1 cellular context compared by ENCODE assay signal in genomic region chr1:11735854-11736745, GRCh38.
TF ChIP-seq lines count a peak whose summit lies in the region.

A gene with protein sequence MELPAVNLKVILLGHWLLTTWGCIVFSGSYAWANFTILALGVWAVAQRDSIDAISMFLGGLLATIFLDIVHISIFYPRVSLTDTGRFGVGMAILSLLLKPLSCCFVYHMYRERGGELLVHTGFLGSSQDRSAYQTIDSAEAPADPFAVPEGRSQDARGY (plus strand): TSS chr1:11736136. CDS start chr1:11736209, 73 bp downstream.

TF ChIP-seq in K562, 482 proteins besides CTCF, POLR2A, EP300 and RAD21 (continued from another document and continues in another):
- TF ChIP-seq ZBTB49 (CRISPR knock-in tag; IDR thresholded peaks at IDR 0.05; ENCODE audit: borderline replicate concordance), result no peak
- TF ChIP-seq RBM22 (IDR thresholded peaks at IDR 0.05; ENCODE audit: low read depth, low read length, poor library complexity, severe bottlenecking), result peak; percentile 90
- TF ChIP-seq FOSL1 (tag; conservative IDR thresholded peaks at IDR 0.05), result peak; percentile 35; the same call in 1 of the 2 replicates
- no peak for TF ChIP-seq CBFB (CRISPR knock-in tag; IDR thresholded peaks at IDR 0.05)
- no peak for TF ChIP-seq KDM5B (IDR thresholded peaks at IDR 0.05; ENCODE audit: insufficient replicate concordance, low read depth, low read length)
- TF ChIP-seq ZBTB26 (CRISPR knock-in tag; IDR thresholded peaks at IDR 0.05), result 0 out of 2 replicates have a peak, but pooled peaks have one; percentile 66
- TF ChIP-seq, protein P1, sequence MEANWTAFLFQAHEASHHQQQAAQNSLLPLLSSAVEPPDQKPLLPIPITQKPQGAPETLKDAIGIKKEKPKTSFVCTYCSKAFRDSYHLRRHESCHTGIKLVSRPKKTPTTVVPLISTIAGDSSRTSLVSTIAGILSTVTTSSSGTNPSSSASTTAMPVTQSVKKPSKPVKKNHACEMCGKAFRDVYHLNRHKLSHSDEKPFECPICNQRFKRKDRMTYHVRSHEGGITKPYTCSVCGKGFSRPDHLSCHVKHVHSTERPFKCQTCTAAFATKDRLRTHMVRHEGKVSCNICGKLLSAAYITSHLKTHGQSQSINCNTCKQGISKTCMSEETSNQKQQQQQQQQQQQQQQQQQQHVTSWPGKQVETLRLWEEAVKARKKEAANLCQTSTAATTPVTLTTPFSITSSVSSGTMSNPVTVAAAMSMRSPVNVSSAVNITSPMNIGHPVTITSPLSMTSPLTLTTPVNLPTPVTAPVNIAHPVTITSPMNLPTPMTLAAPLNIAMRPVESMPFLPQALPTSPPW (CRISPR knock-in tag; IDR thresholded peaks at IDR 0.05), result peak; percentile 89
- TF ChIP-seq CSDE1 (IDR thresholded peaks at IDR 0.05), result peak in 1 of 2 experiments; percentile 90; a peak in 2 of 4 replicates
- TF ChIP-seq DPF2 (IDR thresholded peaks at IDR 0.05), result peak; percentile 65
- TF ChIP-seq, protein P2, sequence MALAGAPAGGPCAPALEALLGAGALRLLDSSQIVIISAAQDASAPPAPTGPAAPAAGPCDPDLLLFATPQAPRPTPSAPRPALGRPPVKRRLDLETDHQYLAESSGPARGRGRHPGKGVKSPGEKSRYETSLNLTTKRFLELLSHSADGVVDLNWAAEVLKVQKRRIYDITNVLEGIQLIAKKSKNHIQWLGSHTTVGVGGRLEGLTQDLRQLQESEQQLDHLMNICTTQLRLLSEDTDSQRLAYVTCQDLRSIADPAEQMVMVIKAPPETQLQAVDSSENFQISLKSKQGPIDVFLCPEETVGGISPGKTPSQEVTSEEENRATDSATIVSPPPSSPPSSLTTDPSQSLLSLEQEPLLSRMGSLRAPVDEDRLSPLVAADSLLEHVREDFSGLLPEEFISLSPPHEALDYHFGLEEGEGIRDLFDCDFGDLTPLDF (CRISPR knock-in tag; IDR thresholded peaks at IDR 0.05), result peak; percentile 78; the same call in 1 of the 2 replicates
- peak; percentile 48; the same call in 1 of the 2 replicates for TF ChIP-seq MYNN (IDR thresholded peaks at IDR 0.05)
- no peak for TF ChIP-seq MYNN (CRISPR knock-in tag; IDR thresholded peaks at IDR 0.05)
- TF ChIP-seq POLR3A (IDR thresholded peaks at IDR 0.05; ENCODE audit: borderline replicate concordance, extremely low read depth, insufficient read depth, insufficient read length), result no peak
- TF ChIP-seq, protein P3, sequence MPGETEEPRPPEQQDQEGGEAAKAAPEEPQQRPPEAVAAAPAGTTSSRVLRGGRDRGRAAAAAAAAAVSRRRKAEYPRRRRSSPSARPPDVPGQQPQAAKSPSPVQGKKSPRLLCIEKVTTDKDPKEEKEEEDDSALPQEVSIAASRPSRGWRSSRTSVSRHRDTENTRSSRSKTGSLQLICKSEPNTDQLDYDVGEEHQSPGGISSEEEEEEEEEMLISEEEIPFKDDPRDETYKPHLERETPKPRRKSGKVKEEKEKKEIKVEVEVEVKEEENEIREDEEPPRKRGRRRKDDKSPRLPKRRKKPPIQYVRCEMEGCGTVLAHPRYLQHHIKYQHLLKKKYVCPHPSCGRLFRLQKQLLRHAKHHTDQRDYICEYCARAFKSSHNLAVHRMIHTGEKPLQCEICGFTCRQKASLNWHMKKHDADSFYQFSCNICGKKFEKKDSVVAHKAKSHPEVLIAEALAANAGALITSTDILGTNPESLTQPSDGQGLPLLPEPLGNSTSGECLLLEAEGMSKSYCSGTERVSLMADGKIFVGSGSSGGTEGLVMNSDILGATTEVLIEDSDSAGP (CRISPR knock-in tag; IDR thresholded peaks at IDR 0.05), result no peak
- TF ChIP-seq HDAC2 (IDR thresholded peaks at IDR 0.05), result 0 out of 2 replicates have a peak, but pooled peaks have one; percentile 82
- peak; percentile 81 for TF ChIP-seq TFAP4 (CRISPR knock-in tag; IDR thresholded peaks at IDR 0.05; ENCODE audit: borderline replicate concordance)
- TF ChIP-seq MLLT1 (IDR thresholded peaks at IDR 0.05), result peak; percentile 58 to 68; a peak in 2 of 4 replicates
- peak; percentile 44; the same call in 1 of the 2 replicates for TF ChIP-seq ZNF764 (CRISPR knock-in tag; IDR thresholded peaks at IDR 0.05; ENCODE audit: low read depth)
- no peak for TF ChIP-seq ZNF282 (CRISPR knock-in tag; IDR thresholded peaks at IDR 0.05)
- peak in 1 of 2 experiments; percentile 80; a peak in 2 of 4 replicates for TF ChIP-seq FOXK2 (conservative IDR thresholded peaks at IDR 0.05 in 1 of 2, IDR thresholded peaks at IDR 0.05 in 1 of 2; ENCODE audit: low read depth in 2 of 2)
- TF ChIP-seq TGIF2 (CRISPR knock-in tag; IDR thresholded peaks at IDR 0.05), result no peak
- no peak for TF ChIP-seq ZNF76 (CRISPR knock-in tag; IDR thresholded peaks at IDR 0.05; ENCODE audit: borderline replicate concordance)
- peak; percentile 95 for TF ChIP-seq RB1 (IDR thresholded peaks at IDR 0.05; ENCODE audit: low read depth)
- TF ChIP-seq, protein P4, sequence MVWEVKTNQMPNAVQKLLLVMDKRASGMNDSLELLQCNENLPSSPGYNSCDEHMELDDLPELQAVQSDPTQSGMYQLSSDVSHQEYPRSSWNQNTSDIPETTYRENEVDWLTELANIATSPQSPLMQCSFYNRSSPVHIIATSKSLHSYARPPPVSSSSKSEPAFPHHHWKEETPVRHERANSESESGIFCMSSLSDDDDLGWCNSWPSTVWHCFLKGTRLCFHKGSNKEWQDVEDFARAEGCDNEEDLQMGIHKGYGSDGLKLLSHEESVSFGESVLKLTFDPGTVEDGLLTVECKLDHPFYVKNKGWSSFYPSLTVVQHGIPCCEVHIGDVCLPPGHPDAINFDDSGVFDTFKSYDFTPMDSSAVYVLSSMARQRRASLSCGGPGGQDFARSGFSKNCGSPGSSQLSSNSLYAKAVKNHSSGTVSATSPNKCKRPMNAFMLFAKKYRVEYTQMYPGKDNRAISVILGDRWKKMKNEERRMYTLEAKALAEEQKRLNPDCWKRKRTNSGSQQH (CRISPR knock-in tag; IDR thresholded peaks at IDR 0.05), result peak; percentile 78
- TF ChIP-seq NR1H2 (CRISPR knock-in tag; IDR thresholded peaks at IDR 0.05), result no peak
- peak in 1 of 2 experiments; percentile 94; a peak in 2 of 4 replicates for TF ChIP-seq HDAC1 (IDR thresholded peaks at IDR 0.05)
- TF ChIP-seq ZBTB40 (IDR thresholded peaks at IDR 0.05), result peak; percentile 4
- no peak for TF ChIP-seq ZBTB40 (CRISPR knock-in tag; IDR thresholded peaks at IDR 0.05)
- no peak; the same call in 1 of the 2 replicates for TF ChIP-seq MAFF (IDR thresholded peaks at IDR 0.05; ENCODE audit: low read length)
- TF ChIP-seq PHF20 (IDR thresholded peaks at IDR 0.05; ENCODE audit: partially characterized antibody), result peak; percentile 66
- TF ChIP-seq C11orf30 (IDR thresholded peaks at IDR 0.05; ENCODE audit: low read depth), result peak; percentile 85
- TF ChIP-seq CBX5 (IDR thresholded peaks at IDR 0.05; ENCODE audit: borderline replicate concordance, low read depth), result 0 out of 2 replicates have a peak, but pooled peaks have one; percentile 12
- TF ChIP-seq SRSF9 (IDR thresholded peaks at IDR 0.05; ENCODE audit: borderline replicate concordance, low read depth, low read length), result no peak
- peak; percentile 98 for TF ChIP-seq MXI1 (IDR thresholded peaks at IDR 0.05; ENCODE audit: low read depth, low read length)
- TF ChIP-seq CGGBP1 (CRISPR knock-in tag; IDR thresholded peaks at IDR 0.05), result no peak
- peak; percentile 77; the same call in 1 of the 2 replicates for TF ChIP-seq GATAD2A (IDR thresholded peaks at IDR 0.05)
